ENCODE assay signal across 13 cellular contexts in the genomic region with DNA sequence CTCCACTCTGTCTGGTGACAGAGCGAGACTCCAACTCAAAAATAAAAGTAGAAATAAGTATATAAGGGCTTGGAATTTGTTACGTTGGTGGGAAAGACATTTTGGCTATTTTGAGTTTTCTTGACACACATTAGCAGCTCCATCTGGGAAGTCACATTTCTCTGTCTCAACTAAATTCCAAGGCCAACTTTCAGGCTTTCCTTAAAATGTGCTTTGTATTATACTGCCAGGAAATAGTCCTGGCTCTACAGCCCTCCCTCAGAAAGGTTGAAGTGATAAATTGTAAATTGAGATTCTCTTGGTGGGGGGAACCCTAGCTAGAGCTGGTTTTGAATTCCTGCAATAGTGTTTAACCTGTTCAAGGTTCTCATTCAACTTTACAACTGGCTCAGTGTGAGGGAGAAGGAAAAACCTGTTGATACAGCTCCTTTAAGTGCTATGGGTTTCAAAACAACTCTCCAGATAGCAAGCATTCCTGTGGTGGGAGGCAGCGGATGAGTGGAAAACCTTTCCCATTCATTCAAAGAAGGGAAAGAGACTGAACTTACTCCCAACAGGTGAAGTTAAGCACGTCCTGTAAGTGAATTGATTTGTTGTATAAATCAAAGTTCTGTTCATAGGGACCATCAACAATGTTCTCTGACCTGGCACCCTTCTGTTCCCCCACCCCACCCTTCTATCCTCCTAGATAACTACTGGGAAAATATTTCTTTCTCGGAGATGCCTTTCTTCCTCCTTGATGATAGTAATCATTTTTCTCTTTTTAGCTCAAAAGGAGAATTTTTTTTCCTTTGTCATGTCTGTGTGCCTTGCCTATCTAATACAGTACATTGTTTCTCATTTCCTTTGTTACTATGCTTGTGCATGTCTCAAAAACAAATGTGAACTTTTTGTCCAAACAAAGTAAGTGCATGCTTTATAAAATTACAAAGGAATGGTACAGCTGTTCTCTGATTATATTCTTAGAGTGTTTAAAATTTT. TPM values are rescaled to one million over a fixed set of nuclear protein-coding genes. Genes with fewer than 3 reads are reported as not detected.
DNase-seq lines count a peak whose midpoint lies in the region; ATAC-seq and TF ChIP-seq lines count a peak whose summit lies in the region.
"Had no signal": no experiment of that assay in that cellular context is flagged by ENCODE, and none has a peak within 500 bp of the region (broad histone marks: within the 10 kb centered on the region; RNA-seq: fewer than 3 reads in every experiment).

No MANE protein-coding gene starts in this region.

- H3K4me3 ChIP-seq in endodermal cell (ENCODE audit: low read length) (peak overlapping the region; percentile 67), lower lobe of right lung (peak overlapping the region; percentile 18)
- H3K4me3 ChIP-seq: SK-N-MC had no signal

- peak overlapping the region; percentile 96 for H3K27ac Mint-ChIP-seq in endodermal cell
- no peak overlapping the region for H3K27ac Mint-ChIP-seq in T-helper 17 cell

- H3K27ac ChIP-seq in endodermal cell (ENCODE audit: low read depth, low read length) (peak overlapping the region; percentile 29), lower lobe of right lung (peak overlapping the region; percentile 9)
- H3K27ac ChIP-seq: SK-N-MC had no signal

- no peak for TF ChIP-seq RAD21 in Ishikawa (IDR thresholded peaks at IDR 0.05; ENCODE audit: low read depth)

- in situ Hi-C loops in ACHN (cut with HindIII; ENCODE audit: low pct_ligation_motif_present, low pct_unique_long_range_greater_than_20kb, low sequenced_read_pairs): no loop called here

- peak; percentile 89 for DNase-seq in ACHN
- peak; percentile 88 for DNase-seq in endodermal cell
- no peak for DNase-seq in lower lobe of right lung
- no peak for DNase-seq in NCI-H748 (lab: John Stamatoyannopoulos, UW; ENCODE audit: unreplicated experiment)
- no peak for DNase-seq in T-helper 17 cell
- DNase-seq: activated gamma-delta T cell treated with Interleukin-2 at 50 U/mL for 16 hours; BE2C; stimulated activated CD8-positive, alpha-beta memory T cell treated with anti-CD3 and anti-CD28 coated beads, Interleukin-4, amount 100 ng/mL, for 48 hours had no signal

- peaks cover 2% of the 10 kb centered on the region for H3K36me3 Mint-ChIP-seq in endodermal cell (ENCODE audit: low read depth)
- no peaks in the 10 kb centered on the region for H3K36me3 Mint-ChIP-seq in T-helper 17 cell (ENCODE audit: low read depth)

- H3K27me3 ChIP-seq in endodermal cell (ENCODE audit: control insufficient read depth, insufficient read depth, low read length, poor library complexity, severe bottlenecking): no peaks in the 10 kb centered on the region
- no peaks in the 10 kb centered on the region for H3K27me3 ChIP-seq in lower lobe of right lung (ENCODE audit: low read depth)
- H3K27me3 ChIP-seq: BE2C had no signal

- H3K27me3 Mint-ChIP-seq in endodermal cell (ENCODE audit: insufficient read depth) (no peaks in the 10 kb centered on the region), T-helper 17 cell (peaks cover 5% of the 10 kb centered on the region)
- H3K27me3 Mint-ChIP-seq: IgD-negative memory B cell had no signal

- H3K9ac ChIP-seq in endodermal cell (ENCODE audit: extremely low read depth, low read length, poor library complexity, severe bottlenecking): peak overlapping the region; percentile 47

- H3K4me1 Mint-ChIP-seq in endodermal cell: peaks cover 34% of the 10 kb centered on the region
- H3K4me1 Mint-ChIP-seq in T-helper 17 cell: peaks cover 5% of the 10 kb centered on the region

- ATAC-seq in lower lobe of right lung (peak; percentile 94 to 96), T-helper 17 cell (no peak), HG03439 (IDR thresholded peaks at IDR 0.05; ENCODE audit: unreplicated experiment) (no peak), HG02571 (IDR thresholded peaks at IDR 0.05; ENCODE audit: unreplicated experiment) (no peak)

- no peak for TF ChIP-seq EP300 in Ishikawa (IDR thresholded peaks at IDR 0.05; ENCODE audit: borderline replicate concordance)

- H3K9me3 Mint-ChIP-seq in endodermal cell: peaks cover 2% of the 10 kb centered on the region
- H3K9me3 Mint-ChIP-seq: IgD-negative memory B cell had no signal

- no peaks in the 10 kb centered on the region for H3K9me3 ChIP-seq in endodermal cell (ENCODE audit: control insufficient read depth, low read length)
- no peaks in the 10 kb centered on the region for H3K9me3 ChIP-seq in lower lobe of right lung
- H3K9me3 ChIP-seq in T-helper 17 cell (ENCODE audit: control insufficient read depth, low read length, poor library complexity, severe bottlenecking): no peaks in the 10 kb centered on the region
- H3K9me3 ChIP-seq: BE2C had no signal

- no peak for TF ChIP-seq CTCF in endodermal cell (conservative IDR thresholded peaks at IDR 0.05)
- TF ChIP-seq CTCF in lower lobe of right lung (IDR thresholded peaks at IDR 0.05): no peak

- 40% methylated on average over 4 of the region's 5 CpGs; no CpG with 5 or more reads in 1 of the 2 experiments for WGBS in endodermal cell (ENCODE audit: insufficient coverage in 1 of 2, insufficient read length in 1 of 2), 2 experiments

- H3K36me3 ChIP-seq in endodermal cell (ENCODE audit: control insufficient read depth, insufficient read depth, low read length) (no peaks in the 10 kb centered on the region), lower lobe of right lung (no peaks in the 10 kb centered on the region)
- H3K36me3 ChIP-seq: BE2C had no signal

- H3K4me1 ChIP-seq in endodermal cell (ENCODE audit: control insufficient read depth, insufficient read depth, low read length) (peaks cover 8% of the 10 kb centered on the region), lower lobe of right lung (peaks cover 25% of the 10 kb centered on the region)

- H3K4me3 Mint-ChIP-seq in endodermal cell: peak overlapping the region; percentile 51
- no peak overlapping the region for H3K4me3 Mint-ChIP-seq in T-helper 17 cell
- H3K4me3 Mint-ChIP-seq: IgD-negative memory B cell had no signal

- intact Hi-C loops in lower lobe of right lung (cut with DNase I): no loop called here

TF ChIP-seq in Ishikawa, 13 proteins besides CTCF, POLR2A, EP300 and RAD21:
- TF ChIP-seq USF1 (IDR thresholded peaks at IDR 0.05) (no peak), FOXM1 (IDR thresholded peaks at IDR 0.05; ENCODE audit: borderline replicate concordance, low read depth) (no peak), CREB1 (IDR thresholded peaks at IDR 0.05; ENCODE audit: low read depth) (no peak), NFIC (IDR thresholded peaks at IDR 0.05) (no peak), ZBTB7A (IDR thresholded peaks at IDR 0.05; ENCODE audit: low read depth) (no peak), TCF12 (IDR thresholded peaks at IDR 0.05; ENCODE audit: low read depth) (no peak), MAX (IDR thresholded peaks at IDR 0.05) (0 out of 2 replicates have a peak, but pooled peaks have one; percentile 29), EGR1 (IDR thresholded peaks at IDR 0.05) (no peak), CEBPB (IDR thresholded peaks at IDR 0.05) (peak; percentile 48), TEAD4 (IDR thresholded peaks at IDR 0.05) (peak; percentile 93), TAF1 (IDR thresholded peaks at IDR 0.05; ENCODE audit: low read depth) (no peak), YY1 (IDR thresholded peaks at IDR 0.05; ENCODE audit: low read depth) (no peak)
- TF ChIP-seq, protein P1, sequence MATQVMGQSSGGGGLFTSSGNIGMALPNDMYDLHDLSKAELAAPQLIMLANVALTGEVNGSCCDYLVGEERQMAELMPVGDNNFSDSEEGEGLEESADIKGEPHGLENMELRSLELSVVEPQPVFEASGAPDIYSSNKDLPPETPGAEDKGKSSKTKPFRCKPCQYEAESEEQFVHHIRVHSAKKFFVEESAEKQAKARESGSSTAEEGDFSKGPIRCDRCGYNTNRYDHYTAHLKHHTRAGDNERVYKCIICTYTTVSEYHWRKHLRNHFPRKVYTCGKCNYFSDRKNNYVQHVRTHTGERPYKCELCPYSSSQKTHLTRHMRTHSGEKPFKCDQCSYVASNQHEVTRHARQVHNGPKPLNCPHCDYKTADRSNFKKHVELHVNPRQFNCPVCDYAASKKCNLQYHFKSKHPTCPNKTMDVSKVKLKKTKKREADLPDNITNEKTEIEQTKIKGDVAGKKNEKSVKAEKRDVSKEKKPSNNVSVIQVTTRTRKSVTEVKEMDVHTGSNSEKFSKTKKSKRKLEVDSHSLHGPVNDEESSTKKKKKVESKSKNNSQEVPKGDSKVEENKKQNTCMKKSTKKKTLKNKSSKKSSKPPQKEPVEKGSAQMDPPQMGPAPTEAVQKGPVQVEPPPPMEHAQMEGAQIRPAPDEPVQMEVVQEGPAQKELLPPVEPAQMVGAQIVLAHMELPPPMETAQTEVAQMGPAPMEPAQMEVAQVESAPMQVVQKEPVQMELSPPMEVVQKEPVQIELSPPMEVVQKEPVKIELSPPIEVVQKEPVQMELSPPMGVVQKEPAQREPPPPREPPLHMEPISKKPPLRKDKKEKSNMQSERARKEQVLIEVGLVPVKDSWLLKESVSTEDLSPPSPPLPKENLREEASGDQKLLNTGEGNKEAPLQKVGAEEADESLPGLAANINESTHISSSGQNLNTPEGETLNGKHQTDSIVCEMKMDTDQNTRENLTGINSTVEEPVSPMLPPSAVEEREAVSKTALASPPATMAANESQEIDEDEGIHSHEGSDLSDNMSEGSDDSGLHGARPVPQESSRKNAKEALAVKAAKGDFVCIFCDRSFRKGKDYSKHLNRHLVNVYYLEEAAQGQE (IDR thresholded peaks at IDR 0.05; ENCODE audit: low read depth): no peak

RNA-seq across cellular contexts. Expression of gene SLC39A10, which starts 44.2 kb away (rescaled TPM):
- total RNA-seq in endodermal cell (100 to 1,000 TPM in 1 of 2 donors, 10 to 100 TPM in 1; 79.6 to 113 TPM), lower lobe of right lung (37.2 TPM), T-helper 17 cell (10 to 100 TPM; 42.8 to 48.4 TPM)
- 63.9 TPM for polyA plus RNA-seq in endodermal cell (2013, experiment 1 of 2)
- polyA plus RNA-seq in endodermal cell (2013, experiment 2 of 2): 64.5 TPM

Comparison
In these comparisons a context has a peak if more than half of its experiments do, and no peak if none do; other contexts are left out.
1. DNase-seq: peak in ACHN (single experiment) and endodermal cell (single experiment); none in lower lobe of right lung (single experiment), NCI-H748 (single experiment) and T-helper 17 cell (0 of 3).
2. ATAC-seq: peak in lower lobe of right lung (2 of 2); none in T-helper 17 cell (single experiment), HG03439 (single experiment) and HG02571 (single experiment).